ENCODE assay signal across 19 cellular contexts in the genomic region with DNA sequence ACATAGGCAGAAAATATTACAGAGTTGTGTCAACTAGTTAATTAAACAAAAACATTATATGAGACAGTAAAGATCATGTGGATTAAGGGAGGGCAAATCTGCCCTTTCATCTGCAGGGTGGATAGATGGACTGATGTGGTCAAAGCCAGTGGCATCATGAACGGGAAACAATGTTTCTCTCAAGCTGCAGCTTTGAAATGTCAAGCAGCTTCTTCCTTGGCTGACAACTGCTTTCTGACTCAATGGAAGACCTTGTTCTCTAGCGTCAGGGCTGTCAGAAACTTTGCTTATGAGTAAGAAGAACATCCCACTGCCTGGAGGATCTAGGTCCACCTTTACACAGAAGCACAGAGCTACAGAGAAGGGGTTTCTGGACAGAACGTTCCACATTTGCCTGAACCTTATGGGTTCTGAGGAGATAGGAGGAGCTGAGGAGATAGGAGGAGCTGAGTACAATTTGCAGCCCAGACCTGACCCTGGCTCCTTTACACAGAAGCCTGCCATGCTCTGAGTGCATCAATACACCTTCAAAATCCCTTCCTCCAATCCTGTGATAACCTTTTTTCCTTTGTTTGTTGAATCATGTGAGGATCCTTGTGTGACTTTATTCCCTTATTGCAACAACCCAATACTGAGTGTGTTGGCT. TPM values are rescaled to one million over a fixed set of nuclear protein-coding genes. Genes with fewer than 3 reads are reported as not detected.
DNase-seq lines count a peak whose midpoint lies in the region; ATAC-seq lines count a peak whose summit lies in the region.
"Had no signal": no experiment of that assay in that cellular context is flagged by ENCODE, and none has a peak within 500 bp of the region (broad histone marks: within the 10 kb centered on the region; RNA-seq: fewer than 3 reads in every experiment).

No MANE protein-coding gene starts in this region.

- no peaks in the 10 kb centered on the region for H3K27me3 ChIP-seq in BLaER1

- peak overlapping the region; percentile 46 for H3K27ac ChIP-seq in BLaER1
- H3K27ac ChIP-seq: 22Rv1 had no signal

- H3K4me2 ChIP-seq in BLaER1: peak overlapping the region; percentile 64

- peak; percentile 46 for DNase-seq in activated CD4-positive, alpha-beta T cell treated with anti-CD3 and anti-CD28 coated beads for 36 hours
- DNase-seq in activated CD4-positive, alpha-beta T cell treated with anti-CD3 and anti-CD28 coated beads, Interleukin-2, amount 50 U/mL, for 1 hour: no peak
- DNase-seq in SW480 (ENCODE audit: low spot score) (peak; percentile 44), foreskin melanocyte (peak; percentile 93), NCI-H1092 treated with DMSO at 0.1 percent for 48 hours (lab: John Stamatoyannopoulos, UW) (no peak), cerebellum (ENCODE audit: low spot score) (no peak), NCI-H2227 (lab: John Stamatoyannopoulos, UW; ENCODE audit: unreplicated experiment) (no peak)
- DNase-seq: HFFc6, Karpas-422, NCI-H187, NCI-H446, OCI-M1, SHP77 treated with DMSO at 0.1 percent for 48 hours had no signal

- CTCF ChIA-PET in activated CD4-positive, alpha-beta T cell treated with anti-CD3 and anti-CD28 coated beads for 36 hours (lab: Charles Lee): interaction anchor here (0.6 to 1.7 kb wide), 3 partner anchors 50 to 1369 kb away, joined by 3 to 5 read pairs (median 4); no protein-coding TSS in a partner anchor

- ATAC-seq in activated CD4-positive, alpha-beta T cell treated with anti-CD3 and anti-CD28 coated beads for 36 hours: peak; percentile 62

- no peak overlapping the region for H3K4me3 ChIP-seq in BLaER1

- H3K4me3 Mint-ChIP-seq in activated CD4-positive, alpha-beta T cell treated with anti-CD3 and anti-CD28 coated beads for 36 hours: no peak overlapping the region
- H3K4me3 Mint-ChIP-seq: B cell; CD8-positive, alpha-beta memory T cell; HFFc6 had no signal

- peaks cover 38% of the 10 kb centered on the region for H3K4me1 ChIP-seq in BLaER1

- intact Hi-C loops in activated CD4-positive, alpha-beta T cell treated with anti-CD3 and anti-CD28 coated beads for 36 hours (cut with DNase I, micrococcal nuclease): loop anchor here (1.0 to 10.0 kb wide), 3 partner anchors 43 to 71 kb away; no protein-coding TSS in a partner anchor

- H3K27ac Mint-ChIP-seq in activated CD4-positive, alpha-beta T cell treated with anti-CD3 and anti-CD28 coated beads for 36 hours: no peak overlapping the region
- H3K27ac Mint-ChIP-seq: B cell; CD8-positive, alpha-beta memory T cell; HFFc6 had no signal

- H3K36me3 ChIP-seq in BLaER1: no peaks in the 10 kb centered on the region

- H3K4me1 Mint-ChIP-seq in activated CD4-positive, alpha-beta T cell treated with anti-CD3 and anti-CD28 coated beads for 36 hours: peaks cover 54% of the 10 kb centered on the region
- H3K4me1 Mint-ChIP-seq: B cell had no signal

- H3K9me3 Mint-ChIP-seq in activated CD4-positive, alpha-beta T cell treated with anti-CD3 and anti-CD28 coated beads for 36 hours (ENCODE audit: low read depth): no peaks in the 10 kb centered on the region
- H3K9me3 Mint-ChIP-seq: CD8-positive, alpha-beta memory T cell had no signal

- no peaks in the 10 kb centered on the region for H4K20me1 ChIP-seq in BLaER1

- no peaks in the 10 kb centered on the region for H3K9me3 ChIP-seq in BLaER1

- H3K9ac ChIP-seq in BLaER1: no peak overlapping the region

- H3K27me3 Mint-ChIP-seq in activated CD4-positive, alpha-beta T cell treated with anti-CD3 and anti-CD28 coated beads for 36 hours: peaks cover 2% of the 10 kb centered on the region

- POLR2A ChIA-PET in activated CD4-positive, alpha-beta T cell treated with anti-CD3 and anti-CD28 coated beads for 36 hours (lab: Charles Lee): interaction anchor here (0.6 to 0.9 kb wide), 3 partner anchors 42 to 1752 kb away, joined by 3 read pairs; no protein-coding TSS in a partner anchor

- H3K36me3 Mint-ChIP-seq in activated CD4-positive, alpha-beta T cell treated with anti-CD3 and anti-CD28 coated beads for 36 hours (ENCODE audit: low read depth): no peaks in the 10 kb centered on the region
- H3K36me3 Mint-ChIP-seq: CD8-positive, alpha-beta memory T cell had no signal

RNA-seq across cellular contexts. Expression of a gene that starts 6.1 kb away (rescaled TPM):
- not detected for total RNA-seq in activated CD4-positive, alpha-beta T cell treated with anti-CD3 and anti-CD28 coated beads for 36 hours
- not detected for total RNA-seq in cerebellum
- total RNA-seq: B cell; CD8-positive, alpha-beta memory T cell; Daoy; HFFc6; RPMI7951 had no signal

RNA-seq across cellular contexts. Expression of a gene that starts 47.0 kb away (rescaled TPM):
- total RNA-seq in activated CD4-positive, alpha-beta T cell treated with anti-CD3 and anti-CD28 coated beads for 36 hours: not detected
- not detected for total RNA-seq in cerebellum
- total RNA-seq: B cell; CD8-positive, alpha-beta memory T cell; Daoy; HFFc6 had no signal

Comparison
In these comparisons a context has a peak if more than half of its experiments do, and no peak if none do; other contexts are left out.
1. DNase-seq: peak in activated CD4-positive, alpha-beta T cell treated with anti-CD3 and anti-CD28 coated beads for 36 hours (single experiment), SW480 (single experiment) and foreskin melanocyte (single experiment); none in activated CD4-positive, alpha-beta T cell treated with anti-CD3 and anti-CD28 coated beads, Interleukin-2, amount 50 U/mL, for 1 hour (single experiment), NCI-H1092 treated with DMSO at 0.1 percent for 48 hours (single experiment), cerebellum (single experiment) and NCI-H2227 (single experiment).